8 cellular contexts compared by ENCODE assay signal in the genomic region with DNA sequence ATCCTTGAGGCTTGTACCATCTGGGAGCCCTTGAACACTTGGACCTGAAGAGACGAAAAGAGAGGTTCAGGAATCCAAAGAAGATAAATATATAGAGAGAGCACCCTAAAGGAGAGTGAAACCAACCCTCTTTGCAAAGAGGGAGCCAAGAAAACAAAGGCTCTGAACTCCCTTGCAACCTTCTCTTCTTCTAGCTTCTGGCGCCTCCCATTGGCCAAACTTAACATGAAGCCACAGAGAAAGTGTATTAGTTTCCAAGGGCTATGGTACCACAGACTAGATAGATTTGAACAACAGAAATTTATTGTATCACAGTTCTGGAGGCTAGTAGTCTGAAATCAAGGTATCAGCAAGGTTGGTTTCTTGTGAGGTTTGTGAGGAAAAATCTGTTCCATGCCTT.
DNase-seq lines count a peak whose midpoint lies in the region; ATAC-seq lines count a peak whose summit lies in the region.

No MANE protein-coding gene starts in this region.

- H3K27me3 Mint-ChIP-seq in activated T-helper 2 cell treated with anti-CD3 and anti-CD28 coated beads, Interferon-gamma antibody, Interleukin-2, Interleukin-4, amounts not matched to agents 10 μg/mL and 5 μg/mL and 100 μg/mL, durations not matched to agents 14 hours and 24 hours and 36 hours (ENCODE audit: low read depth): no peaks in the 10 kb centered on the region
- H3K27me3 Mint-ChIP-seq in activated T-cell treated with anti-CD3 and anti-CD28 coated beads, Interleukin-2, amount 50 U/mL, for 4 hours (ENCODE audit: low read depth): no peaks in the 10 kb centered on the region

- peak; percentile 10 for DNase-seq in SKM-1 treated with dmso at 0.1 percent for 144 hours (lab: John Stamatoyannopoulos, UW; ENCODE audit: unreplicated experiment)
- DNase-seq in SKM-1 (lab: John Stamatoyannopoulos, UW; ENCODE audit: unreplicated experiment): no peak
- DNase-seq in NCI-H524 treated with DMSO at 0.1 percent for 48 hours (lab: John Stamatoyannopoulos, UW): peak; percentile 29
- DNase-seq in renal cortical epithelial cell (ENCODE audit: low read depth): peak; percentile 53
- DNase-seq in activated T-helper 2 cell treated with anti-CD3 and anti-CD28 coated beads, Interferon-gamma antibody, Interleukin-2, Interleukin-4, amounts not matched to agents 10 μg/mL and 5 μg/mL and 100 μg/mL, durations not matched to agents 14 hours and 24 hours and 36 hours (ENCODE audit: low spot score): no peak
- DNase-seq in activated T-cell treated with anti-CD3 and anti-CD28 coated beads, Interleukin-2, amount 50 U/mL, for 4 hours: no peak

- H3K4me3 Mint-ChIP-seq in activated T-helper 2 cell treated with anti-CD3 and anti-CD28 coated beads, Interferon-gamma antibody, Interleukin-2, Interleukin-4, amounts not matched to agents 10 μg/mL and 5 μg/mL and 100 μg/mL, durations not matched to agents 14 hours and 24 hours and 36 hours (ENCODE audit: low read depth): no peak overlapping the region
- no peak overlapping the region for H3K4me3 Mint-ChIP-seq in activated T-cell treated with anti-CD3 and anti-CD28 coated beads, Interleukin-2, amount 50 U/mL, for 4 hours

- intact Hi-C loops in activated T-helper 2 cell treated with anti-CD3 and anti-CD28 coated beads, Interferon-gamma antibody, Interleukin-2, Interleukin-4, amounts not matched to agents 10 μg/mL and 5 μg/mL and 100 μg/mL, durations not matched to agents 14 hours and 24 hours and 36 hours (cut with micrococcal nuclease): no loop called here

- H3K9me3 Mint-ChIP-seq in activated T-helper 2 cell treated with anti-CD3 and anti-CD28 coated beads, Interferon-gamma antibody, Interleukin-2, Interleukin-4, amounts not matched to agents 10 μg/mL and 5 μg/mL and 100 μg/mL, durations not matched to agents 14 hours and 24 hours and 36 hours: peaks cover 24% of the 10 kb centered on the region
- H3K9me3 Mint-ChIP-seq in activated T-cell treated with anti-CD3 and anti-CD28 coated beads, Interleukin-2, amount 50 U/mL, for 4 hours: peaks cover 5% of the 10 kb centered on the region

- H3K27ac Mint-ChIP-seq in activated T-helper 2 cell treated with anti-CD3 and anti-CD28 coated beads, Interferon-gamma antibody, Interleukin-2, Interleukin-4, amounts not matched to agents 10 μg/mL and 5 μg/mL and 100 μg/mL, durations not matched to agents 14 hours and 24 hours and 36 hours: no peak overlapping the region

- peak; percentile 51 for ATAC-seq in esophagus mucosa
- no peak for ATAC-seq in GM21526 (IDR thresholded peaks at IDR 0.05; ENCODE audit: low FRiP score, unreplicated experiment)
- no peak for ATAC-seq in activated T-cell treated with anti-CD3 and anti-CD28 coated beads, Interleukin-2, amount 50 U/mL, for 4 hours

- H3K4me1 Mint-ChIP-seq in activated T-helper 2 cell treated with anti-CD3 and anti-CD28 coated beads, Interferon-gamma antibody, Interleukin-2, Interleukin-4, amounts not matched to agents 10 μg/mL and 5 μg/mL and 100 μg/mL, durations not matched to agents 14 hours and 24 hours and 36 hours (ENCODE audit: low read depth): no peaks in the 10 kb centered on the region
- H3K4me1 Mint-ChIP-seq in activated T-cell treated with anti-CD3 and anti-CD28 coated beads, Interleukin-2, amount 50 U/mL, for 4 hours (ENCODE audit: low read depth): no peaks in the 10 kb centered on the region

- no peaks in the 10 kb centered on the region for H3K36me3 Mint-ChIP-seq in activated T-helper 2 cell treated with anti-CD3 and anti-CD28 coated beads, Interferon-gamma antibody, Interleukin-2, Interleukin-4, amounts not matched to agents 10 μg/mL and 5 μg/mL and 100 μg/mL, durations not matched to agents 14 hours and 24 hours and 36 hours (ENCODE audit: low read depth)
- H3K36me3 Mint-ChIP-seq in activated T-cell treated with anti-CD3 and anti-CD28 coated beads, Interleukin-2, amount 50 U/mL, for 4 hours (ENCODE audit: insufficient read depth): no peaks in the 10 kb centered on the region

Comparison
In these comparisons a context has a peak if more than half of its experiments do, and no peak if none do; other contexts are left out.
1. DNase-seq: peak in SKM-1 treated with dmso at 0.1 percent for 144 hours (single experiment), NCI-H524 treated with DMSO at 0.1 percent for 48 hours (single experiment) and renal cortical epithelial cell (single experiment); none in SKM-1 (single experiment), activated T-helper 2 cell treated with anti-CD3 and anti-CD28 coated beads, Interferon-gamma antibody, Interleukin-2, Interleukin-4, amounts not matched to agents 10 μg/mL and 5 μg/mL and 100 μg/mL, durations not matched to agents 14 hours and 24 hours and 36 hours (single experiment) and activated T-cell treated with anti-CD3 and anti-CD28 coated beads, Interleukin-2, amount 50 U/mL, for 4 hours (single experiment).